ENCODE assay signal across 11 cellular contexts in genomic region chr5:115977988-115978387, GRCh38. TPM values are rescaled to one million over a fixed set of nuclear protein-coding genes. Genes with fewer than 3 reads are reported as not detected.
DNase-seq lines count a peak whose midpoint lies in the region; ATAC-seq and TF ChIP-seq lines count a peak whose summit lies in the region.
"Had no signal": no experiment of that assay in that cellular context is flagged by ENCODE, and none has a peak within 500 bp of the region (broad histone marks: within the 10 kb centered on the region; RNA-seq: fewer than 3 reads in every experiment).

No MANE protein-coding gene starts in this region.

- TF ChIP-seq CTCF in choroid plexus epithelial cell (conservative IDR thresholded peaks at IDR 0.05; ENCODE audit: low read depth, low read length): no peak

- H3K4me3 ChIP-seq in choroid plexus epithelial cell (ENCODE audit: low read depth, low read length): no peak overlapping the region

- ATAC-seq in GM21360 (IDR thresholded peaks at IDR 0.05; ENCODE audit: unreplicated experiment): no peak

- no peak overlapping the region for H3K27ac Mint-ChIP-seq in T-helper 2 cell treated with Interferon-gamma antibody and Interleukin-4, amounts not matched to agents 5 μg/mL and 100 μg/mL, for 36 hours

- H3K9me3 Mint-ChIP-seq in T-helper 2 cell treated with Interferon-gamma antibody and Interleukin-4, amounts not matched to agents 5 μg/mL and 100 μg/mL, for 36 hours: no peaks in the 10 kb centered on the region

- H3K4me3 Mint-ChIP-seq in T-helper 2 cell treated with Interferon-gamma antibody and Interleukin-4, amounts not matched to agents 5 μg/mL and 100 μg/mL, for 36 hours: no peak overlapping the region

- H3K36me3 Mint-ChIP-seq in T-helper 2 cell treated with Interferon-gamma antibody and Interleukin-4, amounts not matched to agents 5 μg/mL and 100 μg/mL, for 36 hours (ENCODE audit: low read depth): no peaks in the 10 kb centered on the region

- peak; percentile 71 for DNase-seq in AG08396 (ENCODE audit: low spot score)
- peak; percentile 11 for DNase-seq in HPDE6-E6E7 (ENCODE audit: extremely low spot score)
- peak; percentile 90 for DNase-seq in choroid plexus epithelial cell (ENCODE audit: low read depth)
- DNase-seq in lung microvascular endothelial cell (ENCODE audit: low read depth in 2 of 2): peak; percentile 19 to 39
- DNase-seq in HuH-7 (ENCODE audit: low spot score): no peak
- DNase-seq in T-helper 2 cell treated with Interferon-gamma antibody and Interleukin-4, amounts not matched to agents 5 μg/mL and 100 μg/mL, for 36 hours (ENCODE audit: low spot score): no peak
- no peak for DNase-seq in NCI-H187 (lab: John Stamatoyannopoulos, UW)
- DNase-seq: cortex of kidney, kidney, spleen had no signal

- peaks cover 12% of the 10 kb centered on the region for H3K27me3 Mint-ChIP-seq in T-helper 2 cell treated with Interferon-gamma antibody and Interleukin-4, amounts not matched to agents 5 μg/mL and 100 μg/mL, for 36 hours (ENCODE audit: low read depth)

- H3K4me1 Mint-ChIP-seq in T-helper 2 cell treated with Interferon-gamma antibody and Interleukin-4, amounts not matched to agents 5 μg/mL and 100 μg/mL, for 36 hours (ENCODE audit: low read depth): no peaks in the 10 kb centered on the region

RNA-seq across cellular contexts. Expression of gene LVRN, which starts 15.7 kb away (rescaled TPM):
- under 0.01 and 0.22 TPM in 2 replicates for total RNA-seq in lung microvascular endothelial cell
- total RNA-seq: kidney had no signal

RNA-seq across cellular contexts. Expression of gene ARL14EPL, which starts 54.3 kb away (rescaled TPM):
- total RNA-seq in lung microvascular endothelial cell: under 0.01 TPM in 2 replicates
- total RNA-seq: kidney had no signal

Comparison
In these comparisons a context has a peak if more than half of its experiments do, and no peak if none do; other contexts are left out.
1. DNase-seq: peak in AG08396 (single experiment), HPDE6-E6E7 (single experiment), choroid plexus epithelial cell (single experiment) and lung microvascular endothelial cell (2 of 2); none in HuH-7 (single experiment), T-helper 2 cell treated with Interferon-gamma antibody and Interleukin-4, amounts not matched to agents 5 μg/mL and 100 μg/mL, for 36 hours (single experiment) and NCI-H187 (0 of 2).